In the genomic region with DNA sequence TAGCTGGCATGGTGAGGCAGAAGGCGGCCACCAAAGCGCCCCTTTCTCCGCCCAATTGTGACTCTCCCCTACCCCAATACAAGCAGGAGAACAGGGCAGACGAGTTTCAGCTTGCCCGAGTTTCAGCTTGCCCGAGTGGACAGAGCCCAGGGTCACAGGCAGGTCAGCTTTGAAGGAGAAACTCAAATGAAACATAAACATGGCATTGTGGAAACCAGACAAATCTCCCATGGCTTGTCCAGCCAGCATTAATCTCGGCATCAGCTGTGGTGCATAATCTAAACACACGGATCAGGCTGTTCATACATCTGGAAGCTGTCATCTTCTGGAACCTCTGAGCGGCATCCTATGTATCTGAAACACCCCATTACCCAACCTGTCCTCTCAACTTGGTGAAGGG, we compare ENCODE assay signal across 23 cellular contexts. TPM values are rescaled to one million over a fixed set of nuclear protein-coding genes. Genes with fewer than 3 reads are reported as not detected.
A peak's percentile ranks its signal among the peaks of the same experiment; 100 is the strongest.
DNase-seq lines count a peak whose midpoint lies in the region; ATAC-seq, FAIRE-seq and TF ChIP-seq lines count a peak whose summit lies in the region.
"Had no signal": no experiment of that assay in that cellular context is flagged by ENCODE, and none has a peak within 500 bp of the region (broad histone marks: within the 10 kb centered on the region; RNA-seq: fewer than 3 reads in every experiment).

No MANE protein-coding gene starts in this region.

- DNase-seq in HepG2 (ENCODE audit: low spot score), result peak; percentile 32
- DNase-seq in right lobe of liver, result no peak
- peak; percentile 45 for DNase-seq in adipocyte (ENCODE audit: low read depth)
- DNase-seq in iris pigment epithelial cell (ENCODE audit: low read depth), result peak; percentile 82
- no peak for DNase-seq in neuronal stem cell (ENCODE audit: low spot score)
- DNase-seq in spleen, result no peak
- DNase-seq: activated CD4-positive, alpha-beta T cell treated with anti-CD3 and anti-CD28 coated beads for 4 hours; cerebellar nuclear complex; DMS153; effector memory CD4-positive, alpha-beta T cell; esophagus squamous epithelium; heart right ventricle; lower lobe of right lung; NCI-H146; NCI-H82; stimulated activated CD4-positive, alpha-beta T cell treated with anti-CD3 and anti-CD28 coated beads, Interleukin-2, amount 100 ng/mL, for 48 hours had no signal

- H2AK5ac ChIP-seq in neuronal stem cell (ENCODE audit: low read depth, low read length), result no peak overlapping the region

- TF ChIP-seq EP300 in HepG2 (IDR thresholded peaks at IDR 0.05; ENCODE audit: low read depth in 2 of 2, low read length in 2 of 2) (no peak), HepG2 (CRISPR knock-in tag; IDR thresholded peaks at IDR 0.05; ENCODE audit: borderline replicate concordance) (no peak)

- no peak overlapping the region for H3K27ac ChIP-seq in HepG2 (ENCODE audit: extremely low read length, insufficient read depth, low read length)
- no peak overlapping the region for H3K27ac ChIP-seq in right lobe of liver
- no peak overlapping the region for H3K27ac ChIP-seq in neuronal stem cell (replicated peaks; ENCODE audit: low read length)
- no peak overlapping the region for H3K27ac ChIP-seq in spleen
- H3K27ac ChIP-seq: heart right ventricle, lower lobe of right lung, parathyroid adenoma had no signal

- in situ Hi-C loops in HepG2 (cut with HindIII; ENCODE audit: extremely low pct_ligation_motif_present, low pct_unique_long_range_greater_than_20kb), result no loop called here

- intact Hi-C loops in HepG2 (cut with micrococcal nuclease; ENCODE audit: unreplicated experiment), result no loop called here
- intact Hi-C loops in right lobe of liver (cut with DNase I), result no loop called here
- intact Hi-C loops in spleen (cut with DNase I; ENCODE audit: low total_unique reads), result no loop called here

- H3K4me1 ChIP-seq in HepG2 (ENCODE audit: insufficient read depth, low read length) (peaks cover 33% of the 10 kb centered on the region), right lobe of liver (peaks cover 0 to 3% (median 0%) of the 10 kb centered on the region in 4 donors), adipocyte (ENCODE audit: control insufficient read depth, insufficient read depth, low read length) (peaks cover 33% of the 10 kb centered on the region), neuronal stem cell (ENCODE audit: control insufficient read depth in 2 of 2, insufficient read depth in 1 of 2, low read depth in 1 of 2, low read length in 2 of 2) (peaks cover 37 to 73% of the 10 kb centered on the region in 2 donors), spleen (peaks cover 7 to 49% (median 15%) of the 10 kb centered on the region in 6 donors)
- H3K4me1 ChIP-seq: parathyroid adenoma had no signal

- H3K14ac ChIP-seq in neuronal stem cell (ENCODE audit: low read length), result no peak overlapping the region

- H4K20me1 ChIP-seq in HepG2 (ENCODE audit: insufficient read depth, low read length), result peaks cover 16% of the 10 kb centered on the region; the same call in 1 of the 2 replicates

- no peaks in the 10 kb centered on the region for H3K9me3 ChIP-seq in HepG2 (ENCODE audit: low read length)
- no peaks in the 10 kb centered on the region for H3K9me3 ChIP-seq in right lobe of liver
- H3K9me3 ChIP-seq in adipocyte (ENCODE audit: control insufficient read depth, low read length), result no peaks in the 10 kb centered on the region
- peaks cover 0 to 2% of the 10 kb centered on the region in 2 donors for H3K9me3 ChIP-seq in neuronal stem cell (replicated peaks in 1 of 2; ENCODE audit: control insufficient read depth in 2 of 2, insufficient read depth in 1 of 2, low read depth in 1 of 2, low read length in 2 of 2)
- no peaks in the 10 kb centered on the region for H3K9me3 ChIP-seq in spleen
- H3K9me3 ChIP-seq: esophagus squamous epithelium, heart right ventricle, lower lobe of right lung had no signal

- TF ChIP-seq CTCF in HepG2 (CRISPR knock-in tag; IDR thresholded peaks at IDR 0.05) (no peak), right lobe of liver (IDR thresholded peaks at IDR 0.05) (no peak), spleen (IDR thresholded peaks at IDR 0.05 in 8 of 11, conservative IDR thresholded peaks at IDR 0.05 in 3 of 11) (no peak)

- peak; percentile 34 for FAIRE-seq in HepG2 (lab: Jason Lieb, UNC)
- FAIRE-seq: GM12891, RCC 7860, TTC549 had no signal

- 71% methylated on average over 9 of the region's 9 CpGs for WGBS in HepG2 (ENCODE audit: low lambda C conversion rate)
- 60% methylated on average over 2 of the region's 9 CpGs for WGBS in right lobe of liver (ENCODE audit: insufficient coverage, low coverage, low lambda C conversion rate, missing lambda C conversion rate)
- no CpG with 5 or more reads among the region's 9 CpGs for WGBS in neuronal stem cell (ENCODE audit: extremely low coverage in 2 of 2, insufficient read length in 2 of 2, insufficient replicate concordance in 1 of 2), 2 donors
- WGBS in spleen, 5 donors, result 65 to 85% (median 78%) methylated on average over 9 of the region's 9 CpGs

- BruUV-seq in HepG2 (replicated peaks; lab: Mats Ljungman, UMichigan), result no TSS peak

- no peak overlapping the region for H2BK12ac ChIP-seq in neuronal stem cell (ENCODE audit: low read length)

- H3K36me3 ChIP-seq in HepG2 (replicated peaks in 1 of 2; ENCODE audit: control insufficient read depth in 1 of 2, insufficient read depth in 2 of 2, low read length in 2 of 2) (peaks cover 1 to 9% of the 10 kb centered on the region in 2 experiments; a peak in 3 of 5 replicates), right lobe of liver (no peaks in the 10 kb centered on the region), adipocyte (ENCODE audit: control insufficient read depth, insufficient read depth, low read length, severe bottlenecking) (no peaks in the 10 kb centered on the region), neuronal stem cell (replicated peaks in 1 of 2; ENCODE audit: control insufficient read depth in 2 of 2, insufficient read depth in 2 of 2, low read length in 2 of 2) (peaks cover 3 to 75% of the 10 kb centered on the region in 2 donors), spleen (no peaks in the 10 kb centered on the region)
- H3K36me3 ChIP-seq: esophagus squamous epithelium, lower lobe of right lung had no signal

- no peak overlapping the region for H3K4ac ChIP-seq in neuronal stem cell (ENCODE audit: low read length)

- no peak overlapping the region for H2AFZ ChIP-seq in HepG2 (ENCODE audit: low read length)
- no peak overlapping the region for H2AFZ ChIP-seq in neuronal stem cell (ENCODE audit: low read length)
- H2AFZ ChIP-seq: parathyroid adenoma had no signal

- H4K8ac ChIP-seq in neuronal stem cell (ENCODE audit: low read depth, low read length), result no peak overlapping the region

- no peaks in the 10 kb centered on the region for H3K27me3 ChIP-seq in HepG2 (ENCODE audit: control insufficient read depth in 1 of 2, insufficient read depth in 2 of 2, low read length in 2 of 2)
- no peaks in the 10 kb centered on the region for H3K27me3 ChIP-seq in right lobe of liver
- H3K27me3 ChIP-seq in adipocyte (replicated peaks; ENCODE audit: control insufficient read depth, insufficient read depth, low read length), result no peaks in the 10 kb centered on the region
- H3K27me3 ChIP-seq in neuronal stem cell (ENCODE audit: control insufficient read depth in 3 of 3, insufficient read depth in 3 of 3, low read depth in 1 of 3, low read length in 3 of 3), result no peaks in the 10 kb centered on the region
- H3K27me3 ChIP-seq in spleen (replicated peaks in 1 of 7), result peaks cover 0 to 62% (median 4%) of the 10 kb centered on the region in 7 donors
- H3K27me3 ChIP-seq: esophagus squamous epithelium had no signal

- no peak overlapping the region for H2BK120ac ChIP-seq in neuronal stem cell (ENCODE audit: low read depth, low read length)

- POLR2A ChIA-PET in HepG2 (lab: Yijun Ruan, JAX), result no interaction called here

- no peak overlapping the region for H4K91ac ChIP-seq in neuronal stem cell (ENCODE audit: low read depth, low read length, poor library complexity)

- no peak for TF ChIP-seq POLR2A in HepG2 (IDR thresholded peaks at IDR 0.05; ENCODE audit: insufficient read depth in 1 of 2, low read depth in 2 of 2, low read length in 2 of 2)
- no peak for TF ChIP-seq POLR2A in right lobe of liver (IDR thresholded peaks at IDR 0.05)
- no peak for TF ChIP-seq POLR2A in spleen (IDR thresholded peaks at IDR 0.05)

- no peak overlapping the region for H2BK5ac ChIP-seq in neuronal stem cell (ENCODE audit: low read length)

- ATAC-seq in HepG2 (no peak), right lobe of liver (no peak), GM21825 (IDR thresholded peaks at IDR 0.05; ENCODE audit: unreplicated experiment) (no peak), GM19452 (IDR thresholded peaks at IDR 0.05; ENCODE audit: unreplicated experiment) (no peak)
- ATAC-seq: heart right ventricle, lower lobe of right lung had no signal

- no peak overlapping the region for H2BK15ac ChIP-seq in neuronal stem cell (ENCODE audit: low read length)

- H3K23ac ChIP-seq in neuronal stem cell (ENCODE audit: low read depth, low read length, poor library complexity), result no peak overlapping the region

- no peak overlapping the region for H3K18ac ChIP-seq in neuronal stem cell (ENCODE audit: low read length)

- no peak for TF ChIP-seq RAD21 in HepG2 (CRISPR knock-in tag; IDR thresholded peaks at IDR 0.05)

- H3K4me3 ChIP-seq in HepG2 (replicated peaks in 1 of 3; ENCODE audit: insufficient read depth in 1 of 3, low read depth in 2 of 3, low read length in 3 of 3) (no peak overlapping the region), right lobe of liver (no peak overlapping the region), adipocyte (ENCODE audit: low read length) (no peak overlapping the region), neuronal stem cell (ENCODE audit: low read length in 2 of 2) (no peak overlapping the region), spleen (no peak overlapping the region)
- H3K4me3 ChIP-seq: esophagus squamous epithelium, heart right ventricle, lower lobe of right lung had no signal

- CTCF ChIA-PET in HepG2 (lab: Yijun Ruan, JAX; ENCODE audit: low intra/inter-chr PET ratio, low total read pairs), result no interaction called here

- peaks cover 3% of the 10 kb centered on the region for H3K79me1 ChIP-seq in neuronal stem cell (ENCODE audit: low read depth, low read length)

- peaks cover 25% of the 10 kb centered on the region for H3K79me2 ChIP-seq in HepG2 (ENCODE audit: insufficient read depth, low read length)

- H3K9ac ChIP-seq in HepG2 (ENCODE audit: insufficient read depth, low read depth, low read length) (no peak overlapping the region), adipocyte (ENCODE audit: low read length) (no peak overlapping the region), neuronal stem cell (ENCODE audit: low read depth, low read length, poor library complexity) (no peak overlapping the region)
- H3K9ac ChIP-seq: parathyroid adenoma had no signal

- no peak overlapping the region for H3K4me2 ChIP-seq in HepG2 (ENCODE audit: low read depth, low read length)
- no peak overlapping the region for H3K4me2 ChIP-seq in neuronal stem cell (ENCODE audit: insufficient read depth, low read length, poor library complexity, severe bottlenecking)

RNA-seq across cellular contexts. Expression of a gene that starts 16.9 kb away (rescaled TPM):
- total RNA-seq in HepG2 (2016; rRNA removed; fragmentation: Illumina TruSeq; extraction: Trizol) (2.6 and 2.8 TPM in 2 replicates), right lobe of liver (1 to 10 TPM; 2.0 to 8.3 (median 5.2) TPM), spleen (10 to 100 TPM; 10.8 to 32.1 (median 12.4) TPM)
- total RNA-seq in HepG2 (2016; cell fraction: cytosol; rRNA removed; fragmentation: Illumina TruSeq; extraction: Trizol; ENCODE audit: low read depth), result 1.5 and 2.5 TPM in 2 replicates
- total RNA-seq in HepG2 (2016; cell fraction: insoluble cytoplasmic fraction; rRNA removed; fragmentation: Illumina TruSeq; extraction: Trizol), result 2.4 and 2.8 TPM in 2 replicates
- total RNA-seq in HepG2 (2016; cell fraction: membrane; rRNA removed; fragmentation: Illumina TruSeq; extraction: Trizol), result 2.2 TPM in 2 replicates
- total RNA-seq in HepG2 (2016; cell fraction: nucleus; rRNA removed; fragmentation: Illumina TruSeq; extraction: Trizol), result 5.0 and 8.5 TPM in 2 replicates
- polyA plus RNA-seq in HepG2 (2011; rRNA removed) (2.9 and 3.9 TPM in 2 replicates), spleen (1 to 10 TPM in 2 of 3 donors, under 1 TPM in 1; 0.70 to 2.1 (median 1.5) TPM)
- polyA plus RNA-seq in HepG2 (2011; cell fraction: cytosol; rRNA removed), result 1.6 and 1.7 TPM in 2 replicates
- polyA plus RNA-seq in HepG2 (2011; cell fraction: nucleus; rRNA removed), result 10.6 TPM in 2 replicates
- 4.2 and 4.9 TPM in 2 replicates for polyA plus RNA-seq in HepG2 (2012)
- polyA plus RNA-seq in HepG2 (2016; cell fraction: cytosol; fragmentation: Illumina TruSeq; extraction: Trizol; ENCODE audit: low read depth), result 0.23 and 0.42 TPM in 2 replicates
- polyA plus RNA-seq in HepG2 (2016; cell fraction: insoluble cytoplasmic fraction; fragmentation: Illumina TruSeq; extraction: Trizol; ENCODE audit: low read depth), result 1.0 and 3.0 TPM in 2 replicates
- 0.34 and 0.76 TPM in 2 replicates for polyA plus RNA-seq in HepG2 (2016; cell fraction: membrane; fragmentation: Illumina TruSeq; extraction: Trizol; ENCODE audit: low read depth)
- polyA plus RNA-seq in HepG2 (2016; cell fraction: nucleus; fragmentation: Illumina TruSeq; extraction: Trizol; ENCODE audit: insufficient read depth, low read depth), result 8.5 and 10.5 TPM in 2 replicates
- 12.2 and 12.3 TPM in 2 replicates for polyA minus RNA-seq in HepG2 (2011; rRNA and poly(A)+ RNA removed; ENCODE audit: low replicate concordance)
- polyA minus RNA-seq in HepG2 (2011; cell fraction: cytosol; rRNA and poly(A)+ RNA removed), result 5.9 and 10.5 TPM in 2 replicates
- polyA minus RNA-seq in HepG2 (2011; cell fraction: nucleus; rRNA and poly(A)+ RNA removed), result 13.8 and 22.4 TPM in 2 replicates
- polyA plus RNA-seq in neuronal stem cell (2013, experiment 1 of 2), result 18.4 TPM
- 18.9 TPM for polyA plus RNA-seq in neuronal stem cell (2013, experiment 2 of 2)
- polyA plus RNA-seq: CD14-positive monocyte had no signal

Comparison
In these comparisons a context has a peak if more than half of its experiments do, and no peak if none do; other contexts are left out.
1. DNase-seq: peak in HepG2 (single experiment), adipocyte (single experiment) and iris pigment epithelial cell (single experiment); none in right lobe of liver (0 of 3), neuronal stem cell (single experiment) and spleen (single experiment).